In genomic region chr4:140266958-140267568, GRCh38 we compare ENCODE assay signal across 15 cellular contexts.
DNase-seq lines count a peak whose midpoint lies in the region; FAIRE-seq and TF ChIP-seq lines count a peak whose summit lies in the region.
"Had no signal": no experiment of that assay in that cellular context is flagged by ENCODE, and none has a peak within 500 bp of the region (broad histone marks: within the 10 kb centered on the region; RNA-seq: fewer than 3 reads in every experiment).

No MANE protein-coding gene starts in this region.

- H3K4me3 Mint-ChIP-seq in astrocyte (ENCODE audit: unreplicated experiment) (no peak overlapping the region), immature natural killer cell (no peak overlapping the region)
- H3K4me3 Mint-ChIP-seq: activated CD4-positive, alpha-beta T cell treated with anti-CD3 and anti-CD28 coated beads, Interleukin-2, amount 10 ng/mL, durations not matched to agents 24 days and 14 days; activated naive CD8-positive, alpha-beta T cell; CD4-positive, CD25-positive, alpha-beta regulatory T cell had no signal

- H3K4me3 ChIP-seq in AG10803 (ENCODE audit: low read length) (no peak overlapping the region), astrocyte (ENCODE audit: insufficient read depth, low read depth, low read length) (no peak overlapping the region), mesodermal cell (ENCODE audit: extremely low read depth, insufficient read depth, low read length, poor library complexity, severe bottlenecking) (no peak overlapping the region), spleen (no peak overlapping the region)

- peaks cover 19% of the 10 kb centered on the region for H3K4me1 Mint-ChIP-seq in astrocyte (ENCODE audit: low read depth, unreplicated experiment)
- H3K4me1 Mint-ChIP-seq in immature natural killer cell = no peaks in the 10 kb centered on the region
- H3K4me1 Mint-ChIP-seq: activated CD4-positive, alpha-beta T cell treated with anti-CD3 and anti-CD28 coated beads, Interleukin-2, amount 10 ng/mL, durations not matched to agents 24 days and 14 days; CD4-positive, CD25-positive, alpha-beta regulatory T cell had no signal

- FAIRE-seq in astrocyte (lab: Jason Lieb, UNC) = peak; percentile 58

- WGBS in mesodermal cell (ENCODE audit: insufficient coverage in 2 of 2), 2 experiments = 85 to 91% methylated on average over 8 of the region's 10 CpGs
- 84 to 91% (median 89%) methylated on average over 10 of the region's 10 CpGs for WGBS in spleen, 5 donors

- H3K9ac ChIP-seq in astrocyte (ENCODE audit: low read length) = peak overlapping the region; percentile 7

- no peaks in the 10 kb centered on the region for H3K9me3 ChIP-seq in astrocyte (ENCODE audit: insufficient read depth, low read depth, low read length)
- H3K9me3 ChIP-seq in mesodermal cell (ENCODE audit: control insufficient read depth, low read length) = no peaks in the 10 kb centered on the region
- no peaks in the 10 kb centered on the region for H3K9me3 ChIP-seq in spleen
- H3K9me3 ChIP-seq: left ventricle myocardium inferior had no signal

- H3K27me3 Mint-ChIP-seq in astrocyte (ENCODE audit: low read depth, unreplicated experiment) = peaks cover 7% of the 10 kb centered on the region
- H3K27me3 Mint-ChIP-seq in immature natural killer cell (ENCODE audit: low read depth in 3 of 3) = peaks cover 0 to 4% (median 2%) of the 10 kb centered on the region in 3 donors
- H3K27me3 Mint-ChIP-seq: activated naive CD8-positive, alpha-beta T cell had no signal

- DNase-seq in AG10803 (ENCODE audit: low read depth) (peak; percentile 17), HCEC 1CT (peak; percentile 4), astrocyte (ENCODE audit: low read depth) (peak; percentile 93), NCI-H2227 treated with DMSO at 0.1 percent for 48 hours (lab: John Stamatoyannopoulos, UW) (no peak), immature natural killer cell (no peak), NCI-H1417 (lab: John Stamatoyannopoulos, UW) (no peak), spleen (no peak)
- DNase-seq: activated CD4-positive, alpha-beta T cell treated with anti-CD3 and anti-CD28 coated beads, Interleukin-2, amount 10 ng/mL, durations not matched to agents 24 days and 14 days; CD4-positive, CD25-positive, alpha-beta regulatory T cell; Karpas-422; left ventricle myocardium inferior; NCI-H2081 treated with DMSO at 0.1 percent for 48 hours; occipital lobe had no signal

- peak overlapping the region; percentile 94 for H3K27ac Mint-ChIP-seq in astrocyte (ENCODE audit: unreplicated experiment)
- H3K27ac Mint-ChIP-seq in immature natural killer cell = no peak overlapping the region
- H3K27ac Mint-ChIP-seq: activated CD4-positive, alpha-beta T cell treated with anti-CD3 and anti-CD28 coated beads, Interleukin-2, amount 10 ng/mL, durations not matched to agents 24 days and 14 days; activated naive CD8-positive, alpha-beta T cell; CD4-positive, CD25-positive, alpha-beta regulatory T cell had no signal

- no peaks in the 10 kb centered on the region for H3K9me3 Mint-ChIP-seq in astrocyte (ENCODE audit: unreplicated experiment)
- H3K9me3 Mint-ChIP-seq in immature natural killer cell = peaks cover 0 to 1% (median 0%) of the 10 kb centered on the region in 6 donors
- H3K9me3 Mint-ChIP-seq: activated CD4-positive, alpha-beta T cell treated with anti-CD3 and anti-CD28 coated beads, Interleukin-2, amount 10 ng/mL, durations not matched to agents 24 days and 14 days had no signal

- H3K36me3 Mint-ChIP-seq in astrocyte (ENCODE audit: low read depth, unreplicated experiment) = no peaks in the 10 kb centered on the region
- no peaks in the 10 kb centered on the region for H3K36me3 Mint-ChIP-seq in immature natural killer cell
- H3K36me3 Mint-ChIP-seq: activated naive CD8-positive, alpha-beta T cell; CD4-positive, CD25-positive, alpha-beta regulatory T cell had no signal

- peak overlapping the region; percentile 42 for H2AFZ ChIP-seq in astrocyte (ENCODE audit: low read depth, low read length)

- no peaks in the 10 kb centered on the region for H3K27me3 ChIP-seq in astrocyte (ENCODE audit: insufficient read depth, low read length)
- peaks cover 0 to 5% (median 0%) of the 10 kb centered on the region in 7 donors for H3K27me3 ChIP-seq in spleen (replicated peaks in 1 of 7)

- H3K36me3 ChIP-seq in astrocyte (ENCODE audit: insufficient read depth, low read length) (no peaks in the 10 kb centered on the region), mesodermal cell (ENCODE audit: control insufficient read depth, insufficient read depth, low read length) (no peaks in the 10 kb centered on the region), spleen (no peaks in the 10 kb centered on the region)
- H3K36me3 ChIP-seq: left ventricle myocardium inferior had no signal

- TF ChIP-seq CTCF in AG10803 (conservative IDR thresholded peaks at IDR 0.05; ENCODE audit: low read length) (no peak), astrocyte (IDR thresholded peaks at IDR 0.05; ENCODE audit: insufficient read depth, low read depth, low read length) (no peak), spleen (IDR thresholded peaks at IDR 0.05 in 8 of 11, conservative IDR thresholded peaks at IDR 0.05 in 3 of 11) (no peak)

- intact Hi-C loops in spleen (cut with DNase I; ENCODE audit: low total_unique reads) = no loop called here

- H3K79me2 ChIP-seq in astrocyte (ENCODE audit: insufficient read depth, low read length) = no peaks in the 10 kb centered on the region

- H3K4me1 ChIP-seq in astrocyte (ENCODE audit: insufficient read depth, low read length) = peaks cover 11% of the 10 kb centered on the region
- peaks cover 22% of the 10 kb centered on the region for H3K4me1 ChIP-seq in mesodermal cell (ENCODE audit: control insufficient read depth, insufficient read depth, low read length, poor library complexity, severe bottlenecking)
- H3K4me1 ChIP-seq in spleen = no peaks in the 10 kb centered on the region
- H3K4me1 ChIP-seq: left ventricle myocardium inferior had no signal

- H4K20me1 ChIP-seq in astrocyte (ENCODE audit: insufficient read depth, low read length) = no peaks in the 10 kb centered on the region

- H3K27ac ChIP-seq in astrocyte (ENCODE audit: low read depth, low read length) (peak overlapping the region; percentile 32), mesodermal cell (ENCODE audit: low read depth, low read length, severe bottlenecking) (peak overlapping the region; percentile 65), spleen (no peak overlapping the region)
- H3K27ac ChIP-seq: left ventricle myocardium inferior had no signal

- H3K4me2 ChIP-seq in astrocyte (ENCODE audit: low read length) = peak overlapping the region; percentile 26

- no peak for TF ChIP-seq POLR2A in spleen (IDR thresholded peaks at IDR 0.05)

Comparison
In these comparisons a context has a peak if more than half of its experiments do, and no peak if none do; other contexts are left out.
1. DNase-seq: peak in AG10803 (single experiment), HCEC 1CT (single experiment) and astrocyte (single experiment); none in NCI-H2227 treated with DMSO at 0.1 percent for 48 hours (single experiment), immature natural killer cell (0 of 3), NCI-H1417 (0 of 3) and spleen (single experiment).
2. H3K27ac ChIP-seq: peak in astrocyte (single experiment) and mesodermal cell (single experiment); none in spleen (0 of 8).